ENCODE assay signal across 34 cellular contexts in genomic region chr2:154459286-154459685, GRCh38.
"Had no signal": no experiment of that assay in that cellular context is flagged by ENCODE, and none has a peak within 500 bp of the region (broad histone marks: within the 10 kb centered on the region; RNA-seq: fewer than 3 reads in every experiment).

No MANE protein-coding gene starts in this region.

- H3K36me3 ChIP-seq: MG63 had no signal

- H3K9ac ChIP-seq: KMS-11 had no signal

- H3K9me3 ChIP-seq: MG63 had no signal

- H3K4me3 ChIP-seq: MG63 had no signal

- DNase-seq: Karpas-422, Kasumi-1, MG63, MM.1S, MV-4-11, NCI-H1048, NCI-H1092, NCI-H1092 treated with DMSO at 0.1 percent for 48 hours, NCI-H1105, NCI-H1105 treated with DMSO at 0.1 percent for 48 hours, NCI-H1417, NCI-H1417 treated with DMSO at 0.1 percent for 48 hours, NCI-H1436, NCI-H1436 treated with DMSO at 0.1 percent for 48 hours, NCI-H146, NCI-H1694, NCI-H1694 treated with DMSO at 0.1 percent for 48 hours, NCI-H187, NCI-H187 treated with DMSO at 0.1 percent for 48 hours, NCI-H1930, NCI-H2029, NCI-H2029 treated with DMSO at 0.1 percent for 48 hours, NCI-H2081, NCI-H2081 treated with DMSO at 0.1 percent for 48 hours, NCI-H2107, NCI-H2171, NCI-H2171 treated with DMSO at 0.1 percent for 48 hours, NCI-H2227 treated with DMSO at 0.1 percent for 48 hours, NCI-H226, NCI-H345, NCI-H446, NCI-H446 treated with DMSO at 0.1 percent for 48 hours, NCI-H510A had no signal

- H3K27me3 ChIP-seq: MG63 had no signal

- H3K4me2 ChIP-seq: KMS-11 had no signal

- H3K27ac ChIP-seq: KMS-11 had no signal
